Comparison of ENCODE assay signal across 17 cellular contexts in the genomic region with DNA sequence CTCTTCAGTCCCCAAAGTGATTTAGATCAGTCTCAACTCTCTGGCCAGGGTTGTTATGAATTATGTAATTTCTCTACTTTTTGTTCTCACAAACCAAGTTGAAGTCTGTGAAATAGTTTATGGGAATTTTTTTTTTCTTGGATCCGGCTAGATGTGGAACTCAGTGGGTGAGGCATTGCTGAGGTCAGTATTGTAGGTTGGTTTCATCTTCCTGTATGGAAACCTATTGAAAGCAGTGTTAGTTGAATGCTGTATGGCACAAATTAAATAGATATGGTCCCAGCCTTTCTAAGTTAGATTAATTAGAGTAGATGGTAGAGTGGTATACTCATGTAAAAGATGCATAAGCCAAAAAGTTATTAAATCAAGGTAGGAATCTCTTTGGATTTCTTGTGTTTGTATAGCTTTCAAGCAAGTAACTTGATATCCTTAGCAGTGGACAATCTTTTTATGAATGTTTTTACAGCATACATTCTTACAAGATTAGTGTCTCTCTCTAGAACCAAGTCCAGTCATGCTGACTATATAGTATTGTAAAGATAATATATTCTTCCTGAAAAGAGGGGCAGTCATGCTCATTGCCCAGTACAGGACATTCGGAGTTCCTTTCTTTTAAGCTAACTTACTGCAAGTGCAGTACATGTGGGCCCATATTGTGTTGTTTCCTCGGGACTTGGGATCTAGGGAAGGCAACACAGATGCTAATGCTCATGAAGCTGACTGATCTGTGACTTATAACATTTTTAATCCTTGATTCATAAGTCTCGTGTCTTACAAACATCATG.
DNase-seq lines count a peak whose midpoint lies in the region; ATAC-seq and TF ChIP-seq lines count a peak whose summit lies in the region.
"Had no signal": no experiment of that assay in that cellular context is flagged by ENCODE, and none has a peak within 500 bp of the region (broad histone marks: within the 10 kb centered on the region; RNA-seq: fewer than 3 reads in every experiment).

No MANE protein-coding gene starts in this region.

- H3K36me3 ChIP-seq in HEK293 (ENCODE audit: control insufficient read depth in 2 of 2, insufficient read depth in 1 of 2, low read length in 2 of 2), result no peaks in the 10 kb centered on the region
- H3K36me3 ChIP-seq: colonic mucosa, SJCRH30 had no signal

- H3K4me1 ChIP-seq in HEK293 (ENCODE audit: control insufficient read depth, insufficient read depth, low read length), result no peaks in the 10 kb centered on the region
- H3K4me1 ChIP-seq: colonic mucosa, SJCRH30 had no signal

- DNase-seq in SK-N-DZ (ENCODE audit: low spot score) (peak; percentile 6), epithelial cell of prostate (ENCODE audit: low read depth, low spot score) (no peak), ecto neural progenitor cell (ENCODE audit: low spot score) (no peak)
- DNase-seq: activated CD4-positive, alpha-beta T cell treated with anti-CD3 and anti-CD28 coated beads for 1 hour; activated CD8-positive, alpha-beta memory T cell treated with anti-CD3 and anti-CD28 coated beads, Interleukin-2, amount 10 ng/mL, durations not matched to agents 7 days and 5 days; amygdala; CD4-positive, CD25-positive, alpha-beta regulatory T cell; colonic mucosa; DMS53; head of caudate nucleus; NCI-H2029; SJCRH30 had no signal

- CTCF ChIA-PET in HEK293 (lab: Yijun Ruan, JAX), result no interaction called here

- no peak for ATAC-seq in GM18861 (IDR thresholded peaks at IDR 0.05; ENCODE audit: unreplicated experiment)
- ATAC-seq in GM21723 (IDR thresholded peaks at IDR 0.05; ENCODE audit: unreplicated experiment), result no peak
- ATAC-seq in HG03378 (IDR thresholded peaks at IDR 0.05; ENCODE audit: unreplicated experiment), result no peak
- ATAC-seq: activated CD8-positive, alpha-beta memory T cell treated with anti-CD3 and anti-CD28 coated beads, Interleukin-2, amount 10 ng/mL, durations not matched to agents 7 days and 5 days; stimulated activated memory B cell treated with anti-CD40 and anti-IgM and Interleukin-4, amounts not matched to agents 10 μg/mL and 1 μg/mL and 100 μg/mL, for 72 hours had no signal

- no peak overlapping the region for H3K4me3 ChIP-seq in HEK293 (ENCODE audit: low read depth, low read length)
- H3K4me3 ChIP-seq: colonic mucosa, SJCRH30 had no signal

- POLR2A ChIA-PET in HEK293 (lab: Yijun Ruan, JAX), result no interaction called here

- H3K9me3 ChIP-seq in HEK293 (ENCODE audit: control insufficient read depth, insufficient read depth, low read depth, low read length), result no peaks in the 10 kb centered on the region
- H3K9me3 ChIP-seq: colonic mucosa, SJCRH30 had no signal

- no peak for TF ChIP-seq CTCF in HEK293 (tag by site-specific recombination; IDR thresholded peaks at IDR 0.05)

- H3K27ac ChIP-seq in HEK293 (ENCODE audit: extremely low read depth, low read depth, low read length) (no peak overlapping the region), epithelial cell of prostate (peak overlapping the region; percentile 88)
- H3K27ac ChIP-seq: colonic mucosa, SJCRH30 had no signal

TF ChIP-seq in HEK293, 187 proteins besides CTCF, POLR2A, EP300 and RAD21:
- peak; percentile 56; the same call in 1 of the 2 replicates for TF ChIP-seq TCF7L2 (IDR thresholded peaks at IDR 0.05; ENCODE audit: borderline replicate concordance, low read depth, low read length)
- TF ChIP-seq, protein P1, sequence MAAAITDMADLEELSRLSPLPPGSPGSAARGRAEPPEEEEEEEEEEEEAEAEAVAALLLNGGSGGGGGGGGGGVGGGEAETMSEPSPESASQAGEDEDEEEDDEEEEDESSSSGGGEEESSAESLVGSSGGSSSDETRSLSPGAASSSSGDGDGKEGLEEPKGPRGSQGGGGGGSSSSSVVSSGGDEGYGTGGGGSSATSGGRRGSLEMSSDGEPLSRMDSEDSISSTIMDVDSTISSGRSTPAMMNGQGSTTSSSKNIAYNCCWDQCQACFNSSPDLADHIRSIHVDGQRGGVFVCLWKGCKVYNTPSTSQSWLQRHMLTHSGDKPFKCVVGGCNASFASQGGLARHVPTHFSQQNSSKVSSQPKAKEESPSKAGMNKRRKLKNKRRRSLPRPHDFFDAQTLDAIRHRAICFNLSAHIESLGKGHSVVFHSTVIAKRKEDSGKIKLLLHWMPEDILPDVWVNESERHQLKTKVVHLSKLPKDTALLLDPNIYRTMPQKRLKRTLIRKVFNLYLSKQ (tag by site-specific recombination; IDR thresholded peaks at IDR 0.05; ENCODE audit: borderline replicate concordance), result no peak
- TF ChIP-seq, protein P2, sequence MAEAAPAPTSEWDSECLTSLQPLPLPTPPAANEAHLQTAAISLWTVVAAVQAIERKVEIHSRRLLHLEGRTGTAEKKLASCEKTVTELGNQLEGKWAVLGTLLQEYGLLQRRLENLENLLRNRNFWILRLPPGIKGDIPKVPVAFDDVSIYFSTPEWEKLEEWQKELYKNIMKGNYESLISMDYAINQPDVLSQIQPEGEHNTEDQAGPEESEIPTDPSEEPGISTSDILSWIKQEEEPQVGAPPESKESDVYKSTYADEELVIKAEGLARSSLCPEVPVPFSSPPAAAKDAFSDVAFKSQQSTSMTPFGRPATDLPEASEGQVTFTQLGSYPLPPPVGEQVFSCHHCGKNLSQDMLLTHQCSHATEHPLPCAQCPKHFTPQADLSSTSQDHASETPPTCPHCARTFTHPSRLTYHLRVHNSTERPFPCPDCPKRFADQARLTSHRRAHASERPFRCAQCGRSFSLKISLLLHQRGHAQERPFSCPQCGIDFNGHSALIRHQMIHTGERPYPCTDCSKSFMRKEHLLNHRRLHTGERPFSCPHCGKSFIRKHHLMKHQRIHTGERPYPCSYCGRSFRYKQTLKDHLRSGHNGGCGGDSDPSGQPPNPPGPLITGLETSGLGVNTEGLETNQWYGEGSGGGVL (tag by site-specific recombination; IDR thresholded peaks at IDR 0.05), result no peak
- peak; percentile 95 for TF ChIP-seq TRIM28 (IDR thresholded peaks at IDR 0.05; ENCODE audit: borderline replicate concordance, low read length)
- TF ChIP-seq ZBTB48 (tag by site-specific recombination; IDR thresholded peaks at IDR 0.05), result no peak
- no peak for TF ChIP-seq ZBTB49 (tag by site-specific recombination; IDR thresholded peaks at IDR 0.05; ENCODE audit: low read depth)
- TF ChIP-seq SP3 (tag by site-specific recombination; IDR thresholded peaks at IDR 0.05), result no peak
- TF ChIP-seq ZXDB (tag by site-specific recombination; IDR thresholded peaks at IDR 0.05), result no peak
- TF ChIP-seq ZNF350 (tag by site-specific recombination; IDR thresholded peaks at IDR 0.05), result no peak
- TF ChIP-seq ZNF324 (tag by site-specific recombination; IDR thresholded peaks at IDR 0.05), result no peak
- TF ChIP-seq SETDB1 (IDR thresholded peaks at IDR 0.05; ENCODE audit: insufficient read length, low read length), result peak; percentile 58
